ENCODE assay signal across 8 cellular contexts in genomic region chr6:92777146-92777740, GRCh38.
DNase-seq lines count a peak whose midpoint lies in the region; TF ChIP-seq lines count a peak whose summit lies in the region.

No MANE protein-coding gene starts in this region.

- H3K36me3 Mint-ChIP-seq in activated T-helper 2 cell treated with anti-CD3 and anti-CD28 coated beads, Interferon-gamma antibody, Interleukin-2, Interleukin-4, amounts not matched to agents 10 μg/mL and 5 μg/mL and 100 μg/mL, durations not matched to agents 14 hours and 24 hours and 36 hours (ENCODE audit: low read depth): no peaks in the 10 kb centered on the region

- no peak overlapping the region for H3K27ac Mint-ChIP-seq in activated T-helper 2 cell treated with anti-CD3 and anti-CD28 coated beads, Interferon-gamma antibody, Interleukin-2, Interleukin-4, amounts not matched to agents 10 μg/mL and 5 μg/mL and 100 μg/mL, durations not matched to agents 14 hours and 24 hours and 36 hours

- H3K4me1 Mint-ChIP-seq in activated T-helper 2 cell treated with anti-CD3 and anti-CD28 coated beads, Interferon-gamma antibody, Interleukin-2, Interleukin-4, amounts not matched to agents 10 μg/mL and 5 μg/mL and 100 μg/mL, durations not matched to agents 14 hours and 24 hours and 36 hours (ENCODE audit: low read depth): no peaks in the 10 kb centered on the region

- peak; percentile 38 for TF ChIP-seq CTCF in GM20000 (IDR thresholded peaks at IDR 0.05; ENCODE audit: extremely low read depth, missing control alignments)

- H3K27me3 Mint-ChIP-seq in activated T-helper 2 cell treated with anti-CD3 and anti-CD28 coated beads, Interferon-gamma antibody, Interleukin-2, Interleukin-4, amounts not matched to agents 10 μg/mL and 5 μg/mL and 100 μg/mL, durations not matched to agents 14 hours and 24 hours and 36 hours (ENCODE audit: low read depth): no peaks in the 10 kb centered on the region

- no peak for DNase-seq in GM20000 (ENCODE audit: low spot score)
- DNase-seq in LoVo (ENCODE audit: low spot score): peak; percentile 28
- DNase-seq in SIG-M5 treated with dmso at 0.1 percent for 504 hours (lab: John Stamatoyannopoulos, UW; ENCODE audit: unreplicated experiment): peak; percentile 51
- peak; percentile 47 for DNase-seq in inferior parietal cortex (ENCODE audit: extremely low spot score)
- no peak for DNase-seq in activated T-helper 2 cell treated with anti-CD3 and anti-CD28 coated beads, Interferon-gamma antibody, Interleukin-2, Interleukin-4, amounts not matched to agents 10 μg/mL and 5 μg/mL and 100 μg/mL, durations not matched to agents 14 hours and 24 hours and 36 hours (ENCODE audit: low spot score)
- DNase-seq in hepatic stellate cell (ENCODE audit: low spot score): no peak
- no peak for DNase-seq in amniotic stem cell (lab: John Stamatoyannopoulos, UW)
- no peak for DNase-seq in ureter (ENCODE audit: low spot score)

- intact Hi-C loops in activated T-helper 2 cell treated with anti-CD3 and anti-CD28 coated beads, Interferon-gamma antibody, Interleukin-2, Interleukin-4, amounts not matched to agents 10 μg/mL and 5 μg/mL and 100 μg/mL, durations not matched to agents 14 hours and 24 hours and 36 hours (cut with micrococcal nuclease): no loop called here

- no peak overlapping the region for H3K4me3 Mint-ChIP-seq in activated T-helper 2 cell treated with anti-CD3 and anti-CD28 coated beads, Interferon-gamma antibody, Interleukin-2, Interleukin-4, amounts not matched to agents 10 μg/mL and 5 μg/mL and 100 μg/mL, durations not matched to agents 14 hours and 24 hours and 36 hours (ENCODE audit: low read depth)

- H3K9me3 Mint-ChIP-seq in activated T-helper 2 cell treated with anti-CD3 and anti-CD28 coated beads, Interferon-gamma antibody, Interleukin-2, Interleukin-4, amounts not matched to agents 10 μg/mL and 5 μg/mL and 100 μg/mL, durations not matched to agents 14 hours and 24 hours and 36 hours: no peaks in the 10 kb centered on the region

Comparison
In these comparisons a context has a peak if more than half of its experiments do, and no peak if none do; other contexts are left out.
1. DNase-seq: peak in LoVo (single experiment), SIG-M5 treated with dmso at 0.1 percent for 504 hours (single experiment) and inferior parietal cortex (single experiment); none in GM20000 (single experiment), activated T-helper 2 cell treated with anti-CD3 and anti-CD28 coated beads, Interferon-gamma antibody, Interleukin-2, Interleukin-4, amounts not matched to agents 10 μg/mL and 5 μg/mL and 100 μg/mL, durations not matched to agents 14 hours and 24 hours and 36 hours (single experiment), hepatic stellate cell (single experiment), amniotic stem cell (single experiment) and ureter (single experiment).